Comparison of ENCODE assay signal across 1 cellular context in the genomic region with DNA sequence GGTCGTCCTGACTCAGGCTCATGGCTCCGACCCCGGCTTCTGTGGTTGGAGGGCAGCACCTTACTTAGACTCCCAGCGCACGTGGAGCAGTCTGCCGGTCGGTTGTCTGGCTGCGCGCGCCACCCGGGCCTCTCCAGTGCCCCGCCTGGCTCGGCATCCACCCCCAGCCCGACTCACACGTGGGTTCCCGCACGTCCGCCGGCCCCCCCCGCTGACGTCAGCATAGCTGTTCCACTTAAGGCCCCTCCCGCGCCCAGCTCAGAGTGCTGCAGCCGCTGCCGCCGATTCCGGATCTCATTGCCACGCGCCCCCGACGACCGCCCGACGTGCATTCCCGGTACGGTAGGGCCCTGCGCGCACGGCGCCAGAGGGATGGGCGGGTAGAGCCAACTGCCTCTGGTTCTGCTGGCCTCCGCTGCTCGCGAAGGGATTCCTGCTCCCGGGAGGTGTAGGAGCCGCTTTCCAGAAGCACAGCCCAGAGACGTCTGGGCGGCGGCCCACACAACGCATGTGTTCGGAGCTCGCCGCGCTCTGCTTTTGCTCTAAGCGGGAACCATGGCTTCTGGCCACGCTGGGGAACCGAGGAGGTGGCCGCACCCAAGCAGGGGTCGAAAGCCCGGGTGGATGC.
TF ChIP-seq lines count a peak whose summit lies in the region.

Gene LDHA, plus strand, starts transcription at position 264 of the 628 bp plus-strand sequence. CDS start 2,280 bp downstream, outside the sequence.

TF ChIP-seq in HepG2, 621 proteins besides CTCF, POLR2A, EP300 and RAD21 (continued from another document and continues in another):
- TF ChIP-seq, protein P1, sequence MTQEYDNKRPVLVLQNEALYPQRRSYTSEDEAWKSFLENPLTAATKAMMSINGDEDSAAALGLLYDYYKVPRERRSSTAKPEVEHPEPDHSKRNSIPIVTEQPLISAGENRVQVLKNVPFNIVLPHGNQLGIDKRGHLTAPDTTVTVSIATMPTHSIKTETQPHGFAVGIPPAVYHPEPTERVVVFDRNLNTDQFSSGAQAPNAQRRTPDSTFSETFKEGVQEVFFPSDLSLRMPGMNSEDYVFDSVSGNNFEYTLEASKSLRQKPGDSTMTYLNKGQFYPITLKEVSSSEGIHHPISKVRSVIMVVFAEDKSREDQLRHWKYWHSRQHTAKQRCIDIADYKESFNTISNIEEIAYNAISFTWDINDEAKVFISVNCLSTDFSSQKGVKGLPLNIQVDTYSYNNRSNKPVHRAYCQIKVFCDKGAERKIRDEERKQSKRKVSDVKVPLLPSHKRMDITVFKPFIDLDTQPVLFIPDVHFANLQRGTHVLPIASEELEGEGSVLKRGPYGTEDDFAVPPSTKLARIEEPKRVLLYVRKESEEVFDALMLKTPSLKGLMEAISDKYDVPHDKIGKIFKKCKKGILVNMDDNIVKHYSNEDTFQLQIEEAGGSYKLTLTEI (CRISPR knock-in tag; conservative IDR thresholded peaks at IDR 0.05) = no peak
- TF ChIP-seq ATRX (CRISPR knock-in tag; IDR thresholded peaks at IDR 0.05; ENCODE audit: borderline replicate concordance) (no peak), GFI1 (CRISPR knock-in tag; IDR thresholded peaks at IDR 0.05; ENCODE audit: borderline replicate concordance) (peak; percentile 89), GMEB2 (CRISPR knock-in tag; IDR thresholded peaks at IDR 0.05; ENCODE audit: low read depth) (no peak), GTF2F1 (IDR thresholded peaks at IDR 0.05; ENCODE audit: low read length) (peak; percentile 79; the same call in 1 of the 2 replicates), ZNF746 (CRISPR knock-in tag; IDR thresholded peaks at IDR 0.05) (peak; percentile 88), ZMAT5 (CRISPR knock-in tag; IDR thresholded peaks at IDR 0.05; ENCODE audit: borderline replicate concordance, low read depth) (no peak), AGO1 (IDR thresholded peaks at IDR 0.05; ENCODE audit: low read depth, low read length, poor library complexity, severe bottlenecking) (peak; percentile 87), ZNF850 (CRISPR knock-in tag; conservative IDR thresholded peaks at IDR 0.05) (no peak), SALL2 (CRISPR knock-in tag; IDR thresholded peaks at IDR 0.05) (peak; percentile 97), KDM3A (CRISPR knock-in tag; IDR thresholded peaks at IDR 0.05; ENCODE audit: low read depth) (peak; percentile 80; the same call in 1 of the 2 replicates), GZF1 (CRISPR knock-in tag; IDR thresholded peaks at IDR 0.05) (peak; percentile 57; the same call in 1 of the 2 replicates), ZNF678 (CRISPR knock-in tag; IDR thresholded peaks at IDR 0.05) (peak; percentile 50; the same call in 1 of the 2 replicates), ESRRA (CRISPR knock-in tag; IDR thresholded peaks at IDR 0.05; ENCODE audit: low read depth) (peak; percentile 93), PAX8 (CRISPR knock-in tag; IDR thresholded peaks at IDR 0.05; ENCODE audit: borderline replicate concordance) (peak; percentile 32; the same call in 1 of the 2 replicates), ZFP36 (IDR thresholded peaks at IDR 0.05; ENCODE audit: borderline replicate concordance, low read depth, low read length, partially characterized antibody) (no peak), ZNF101 (CRISPR knock-in tag; IDR thresholded peaks at IDR 0.05; ENCODE audit: borderline replicate concordance, low read depth) (0 out of 2 replicates have a peak, but pooled peaks have one; percentile 44), MEIS1 (CRISPR knock-in tag; IDR thresholded peaks at IDR 0.05; ENCODE audit: borderline replicate concordance) (peak; percentile 29; the same call in 1 of the 2 replicates), RXRA (CRISPR knock-in tag; IDR thresholded peaks at IDR 0.05) (peak; percentile 88), XBP1 (CRISPR knock-in tag; IDR thresholded peaks at IDR 0.05) (peak; percentile 83), CCAR2 (optimal IDR thresholded peaks at IDR 0.05; ENCODE audit: low read depth, low read length) (no peak), ZNF331 (CRISPR knock-in tag; IDR thresholded peaks at IDR 0.05) (peak; percentile 76; the same call in 1 of the 2 replicates), ZNF10 (CRISPR knock-in tag; IDR thresholded peaks at IDR 0.05; ENCODE audit: borderline replicate concordance, low read depth) (no peak), SRSF1 (optimal IDR thresholded peaks at IDR 0.05; ENCODE audit: low read depth, low read length) (peak; percentile 95), ELF1 (CRISPR knock-in tag; IDR thresholded peaks at IDR 0.05) (no peak; the same call in 1 of the 2 replicates), MEIS2 (CRISPR knock-in tag; IDR thresholded peaks at IDR 0.05) (peak; percentile 95)
- TF ChIP-seq, protein P2, sequence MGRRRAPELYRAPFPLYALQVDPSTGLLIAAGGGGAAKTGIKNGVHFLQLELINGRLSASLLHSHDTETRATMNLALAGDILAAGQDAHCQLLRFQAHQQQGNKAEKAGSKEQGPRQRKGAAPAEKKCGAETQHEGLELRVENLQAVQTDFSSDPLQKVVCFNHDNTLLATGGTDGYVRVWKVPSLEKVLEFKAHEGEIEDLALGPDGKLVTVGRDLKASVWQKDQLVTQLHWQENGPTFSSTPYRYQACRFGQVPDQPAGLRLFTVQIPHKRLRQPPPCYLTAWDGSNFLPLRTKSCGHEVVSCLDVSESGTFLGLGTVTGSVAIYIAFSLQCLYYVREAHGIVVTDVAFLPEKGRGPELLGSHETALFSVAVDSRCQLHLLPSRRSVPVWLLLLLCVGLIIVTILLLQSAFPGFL (CRISPR knock-in tag; IDR thresholded peaks at IDR 0.05) = no peak; the same call in 1 of the 2 replicates
- TF ChIP-seq, protein P3, sequence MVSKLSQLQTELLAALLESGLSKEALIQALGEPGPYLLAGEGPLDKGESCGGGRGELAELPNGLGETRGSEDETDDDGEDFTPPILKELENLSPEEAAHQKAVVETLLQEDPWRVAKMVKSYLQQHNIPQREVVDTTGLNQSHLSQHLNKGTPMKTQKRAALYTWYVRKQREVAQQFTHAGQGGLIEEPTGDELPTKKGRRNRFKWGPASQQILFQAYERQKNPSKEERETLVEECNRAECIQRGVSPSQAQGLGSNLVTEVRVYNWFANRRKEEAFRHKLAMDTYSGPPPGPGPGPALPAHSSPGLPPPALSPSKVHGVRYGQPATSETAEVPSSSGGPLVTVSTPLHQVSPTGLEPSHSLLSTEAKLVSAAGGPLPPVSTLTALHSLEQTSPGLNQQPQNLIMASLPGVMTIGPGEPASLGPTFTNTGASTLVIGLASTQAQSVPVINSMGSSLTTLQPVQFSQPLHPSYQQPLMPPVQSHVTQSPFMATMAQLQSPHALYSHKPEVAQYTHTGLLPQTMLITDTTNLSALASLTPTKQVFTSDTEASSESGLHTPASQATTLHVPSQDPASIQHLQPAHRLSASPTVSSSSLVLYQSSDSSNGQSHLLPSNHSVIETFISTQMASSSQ (IDR thresholded peaks at IDR 0.05; ENCODE audit: low read depth) = no peak
- TF ChIP-seq, protein P3 (CRISPR knock-in tag; IDR thresholded peaks at IDR 0.05; ENCODE audit: borderline replicate concordance) = peak; percentile 83
- TF ChIP-seq, protein P4, sequence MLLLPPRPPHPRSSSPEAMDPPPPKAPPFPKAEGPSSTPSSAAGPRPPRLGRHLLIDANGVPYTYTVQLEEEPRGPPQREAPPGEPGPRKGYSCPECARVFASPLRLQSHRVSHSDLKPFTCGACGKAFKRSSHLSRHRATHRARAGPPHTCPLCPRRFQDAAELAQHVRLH (CRISPR knock-in tag; IDR thresholded peaks at IDR 0.05; ENCODE audit: borderline replicate concordance, low read depth) = peak; percentile 99
- TF ChIP-seq, protein P5, sequence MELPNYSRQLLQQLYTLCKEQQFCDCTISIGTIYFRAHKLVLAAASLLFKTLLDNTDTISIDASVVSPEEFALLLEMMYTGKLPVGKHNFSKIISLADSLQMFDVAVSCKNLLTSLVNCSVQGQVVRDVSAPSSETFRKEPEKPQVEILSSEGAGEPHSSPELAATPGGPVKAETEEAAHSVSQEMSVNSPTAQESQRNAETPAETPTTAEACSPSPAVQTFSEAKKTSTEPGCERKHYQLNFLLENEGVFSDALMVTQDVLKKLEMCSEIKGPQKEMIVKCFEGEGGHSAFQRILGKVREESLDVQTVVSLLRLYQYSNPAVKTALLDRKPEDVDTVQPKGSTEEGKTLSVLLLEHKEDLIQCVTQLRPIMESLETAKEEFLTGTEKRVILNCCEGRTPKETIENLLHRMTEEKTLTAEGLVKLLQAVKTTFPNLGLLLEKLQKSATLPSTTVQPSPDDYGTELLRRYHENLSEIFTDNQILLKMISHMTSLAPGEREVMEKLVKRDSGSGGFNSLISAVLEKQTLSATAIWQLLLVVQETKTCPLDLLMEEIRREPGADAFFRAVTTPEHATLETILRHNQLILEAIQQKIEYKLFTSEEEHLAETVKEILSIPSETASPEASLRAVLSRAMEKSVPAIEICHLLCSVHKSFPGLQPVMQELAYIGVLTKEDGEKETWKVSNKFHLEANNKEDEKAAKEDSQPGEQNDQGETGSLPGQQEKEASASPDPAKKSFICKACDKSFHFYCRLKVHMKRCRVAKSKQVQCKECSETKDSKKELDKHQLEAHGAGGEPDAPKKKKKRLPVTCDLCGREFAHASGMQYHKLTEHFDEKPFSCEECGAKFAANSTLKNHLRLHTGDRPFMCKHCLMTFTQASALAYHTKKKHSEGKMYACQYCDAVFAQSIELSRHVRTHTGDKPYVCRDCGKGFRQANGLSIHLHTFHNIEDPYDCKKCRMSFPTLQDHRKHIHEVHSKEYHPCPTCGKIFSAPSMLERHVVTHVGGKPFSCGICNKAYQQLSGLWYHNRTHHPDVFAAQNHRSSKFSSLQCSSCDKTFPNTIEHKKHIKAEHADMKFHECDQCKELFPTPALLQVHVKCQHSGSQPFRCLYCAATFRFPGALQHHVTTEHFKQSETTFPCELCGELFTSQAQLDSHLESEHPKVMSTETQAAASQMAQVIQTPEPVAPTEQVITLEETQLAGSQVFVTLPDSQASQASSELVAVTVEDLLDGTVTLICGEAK (IDR thresholded peaks at IDR 0.05) = no peak
- TF ChIP-seq, protein P5 (CRISPR knock-in tag; IDR thresholded peaks at IDR 0.05) = peak; percentile 94
- TF ChIP-seq, protein P6, sequence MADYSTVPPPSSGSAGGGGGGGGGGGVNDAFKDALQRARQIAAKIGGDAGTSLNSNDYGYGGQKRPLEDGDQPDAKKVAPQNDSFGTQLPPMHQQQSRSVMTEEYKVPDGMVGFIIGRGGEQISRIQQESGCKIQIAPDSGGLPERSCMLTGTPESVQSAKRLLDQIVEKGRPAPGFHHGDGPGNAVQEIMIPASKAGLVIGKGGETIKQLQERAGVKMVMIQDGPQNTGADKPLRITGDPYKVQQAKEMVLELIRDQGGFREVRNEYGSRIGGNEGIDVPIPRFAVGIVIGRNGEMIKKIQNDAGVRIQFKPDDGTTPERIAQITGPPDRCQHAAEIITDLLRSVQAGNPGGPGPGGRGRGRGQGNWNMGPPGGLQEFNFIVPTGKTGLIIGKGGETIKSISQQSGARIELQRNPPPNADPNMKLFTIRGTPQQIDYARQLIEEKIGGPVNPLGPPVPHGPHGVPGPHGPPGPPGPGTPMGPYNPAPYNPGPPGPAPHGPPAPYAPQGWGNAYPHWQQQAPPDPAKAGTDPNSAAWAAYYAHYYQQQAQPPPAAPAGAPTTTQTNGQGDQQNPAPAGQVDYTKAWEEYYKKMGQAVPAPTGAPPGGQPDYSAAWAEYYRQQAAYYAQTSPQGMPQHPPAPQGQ (CRISPR knock-in tag; IDR thresholded peaks at IDR 0.05; ENCODE audit: borderline replicate concordance) = no peak; the same call in 1 of the 2 replicates
